Comparison of ENCODE assay signal across 8 cellular contexts in the genomic region with DNA sequence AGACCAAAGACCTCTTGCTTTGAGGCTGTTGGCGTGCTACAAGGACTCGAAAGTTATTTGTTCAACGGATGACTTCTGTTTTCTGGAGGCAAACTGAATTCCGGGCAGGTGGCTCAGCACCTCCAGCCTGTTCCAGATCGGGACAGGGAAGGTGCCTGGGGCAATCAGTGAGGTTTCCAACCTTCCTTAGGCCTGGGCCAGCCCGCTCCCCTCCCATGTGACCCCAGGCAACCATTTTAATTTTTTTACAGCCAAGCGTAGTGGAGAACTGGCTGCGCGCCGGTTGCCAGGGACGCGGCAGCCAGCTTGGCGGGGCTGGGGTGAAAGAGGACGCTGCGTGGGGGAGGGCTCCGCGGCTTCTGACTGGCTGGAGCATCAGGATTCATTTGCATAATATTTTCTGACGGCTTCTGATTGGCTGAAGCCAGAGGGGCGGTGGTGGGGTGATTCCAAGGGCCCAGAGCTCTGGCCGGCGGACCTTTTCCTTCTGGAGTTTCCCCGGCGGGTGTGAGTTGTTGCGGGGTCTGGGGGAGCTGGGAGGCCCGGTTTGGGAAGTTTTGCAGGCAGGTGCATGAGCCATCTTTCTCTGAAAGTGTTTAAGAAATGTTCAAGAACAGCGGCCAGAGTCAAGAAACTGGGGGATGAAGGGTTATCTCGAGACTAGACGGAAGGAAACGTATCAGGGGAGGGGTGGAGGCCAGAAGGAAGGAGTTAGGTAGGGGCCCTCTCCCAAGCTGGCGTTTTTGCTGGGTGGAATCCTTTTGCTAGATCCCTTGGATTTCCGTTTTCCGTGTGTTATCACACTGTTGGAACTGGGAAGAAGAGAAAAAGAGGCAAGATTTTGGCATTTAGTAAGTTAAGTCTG. TPM values are rescaled to one million over a fixed set of nuclear protein-coding genes. Genes with fewer than 3 reads are reported as not detected.
DNase-seq lines count a peak whose midpoint lies in the region; ATAC-seq and TF ChIP-seq lines count a peak whose summit lies in the region.

A gene with protein sequence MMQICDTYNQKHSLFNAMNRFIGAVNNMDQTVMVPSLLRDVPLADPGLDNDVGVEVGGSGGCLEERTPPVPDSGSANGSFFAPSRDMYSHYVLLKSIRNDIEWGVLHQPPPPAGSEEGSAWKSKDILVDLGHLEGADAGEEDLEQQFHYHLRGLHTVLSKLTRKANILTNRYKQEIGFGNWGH (plus strand): TSS at position 479 of the 865 bp plus-strand sequence. CDS start 3,488 bp downstream, outside the sequence.

- TF ChIP-seq CTCF in AG10803 (conservative IDR thresholded peaks at IDR 0.05; ENCODE audit: low read length) (no peak), foreskin fibroblast (IDR thresholded peaks at IDR 0.05; ENCODE audit: low read depth, low read length) (no peak), subcutaneous adipose tissue (IDR thresholded peaks at IDR 0.05; ENCODE audit: low read depth) (no peak)

- H3K9me3 ChIP-seq in SJCRH30 (replicated peaks), result no peaks in the 10 kb centered on the region

- H3K36me3 Mint-ChIP-seq in activated naive CD4-positive, alpha-beta T cell treated with anti-CD3 and anti-CD28 coated beads, Interleukin-2, amount 10 ng/mL, durations not matched to agents 7 days and 5 days, result peaks cover 24% of the 10 kb centered on the region
- peaks cover 4% of the 10 kb centered on the region for H3K36me3 Mint-ChIP-seq in natural killer cell treated with Interleukin-12 subunit alpha and Interleukin-12 subunit beta and Interleukin-15 and Interleukin-18, amount 100 ng/mL, for 72 hours

- no peaks in the 10 kb centered on the region for H3K4me1 ChIP-seq in SJCRH30

- peak within 1 kb of the TSS; percentile 86 for H3K27ac ChIP-seq in SJCRH30

- no peaks in the 10 kb centered on the region for H3K27me3 Mint-ChIP-seq in activated naive CD4-positive, alpha-beta T cell treated with anti-CD3 and anti-CD28 coated beads, Interleukin-2, amount 10 ng/mL, durations not matched to agents 7 days and 5 days
- H3K27me3 Mint-ChIP-seq in natural killer cell treated with Interleukin-12 subunit alpha and Interleukin-12 subunit beta and Interleukin-15 and Interleukin-18, amount 100 ng/mL, for 72 hours, result peaks cover 0 to 17% of the 10 kb centered on the region in 2 donors

- DNase-seq in AG10803 (ENCODE audit: low read depth) (peak; percentile 88), KBM-7 (peak; percentile 98), SJCRH30 (peak; percentile 88 to 90), foreskin fibroblast (peak; percentile 90 to 95)
- DNase-seq in activated naive CD4-positive, alpha-beta T cell treated with anti-CD3 and anti-CD28 coated beads, Interleukin-2, amount 10 ng/mL, durations not matched to agents 7 days and 5 days, result peak; percentile 90
- DNase-seq in natural killer cell treated with Interleukin-12 subunit alpha and Interleukin-12 subunit beta and Interleukin-15 and Interleukin-18, amount 100 ng/mL, for 72 hours (ENCODE audit: low spot score), result peak; percentile 79

- H3K4me3 ChIP-seq in AG10803 (ENCODE audit: low read length) (peak within 1 kb of the TSS; percentile 62), SJCRH30 (peak within 1 kb of the TSS; percentile 80), foreskin fibroblast (ENCODE audit: low read depth in 1 of 2, low read length in 2 of 2) (peak within 1 kb of the TSS; percentile 47 to 77)

- CTCF ChIA-PET in activated naive CD4-positive, alpha-beta T cell treated with anti-CD3 and anti-CD28 coated beads, Interleukin-2, amount 10 ng/mL, durations not matched to agents 7 days and 5 days (lab: Charles Lee), result interaction anchor here (1.3 kb wide), 1 partner anchor 10 kb away, joined by 3 read pairs; no protein-coding TSS in a partner anchor

- H3K4me1 Mint-ChIP-seq in activated naive CD4-positive, alpha-beta T cell treated with anti-CD3 and anti-CD28 coated beads, Interleukin-2, amount 10 ng/mL, durations not matched to agents 7 days and 5 days, result peaks cover 13% of the 10 kb centered on the region
- H3K4me1 Mint-ChIP-seq in natural killer cell treated with Interleukin-12 subunit alpha and Interleukin-12 subunit beta and Interleukin-15 and Interleukin-18, amount 100 ng/mL, for 72 hours (ENCODE audit: low read depth in 2 of 2), result peaks cover 14 to 21% of the 10 kb centered on the region in 2 donors

- H3K9me3 Mint-ChIP-seq in activated naive CD4-positive, alpha-beta T cell treated with anti-CD3 and anti-CD28 coated beads, Interleukin-2, amount 10 ng/mL, durations not matched to agents 7 days and 5 days, result no peaks in the 10 kb centered on the region
- no peaks in the 10 kb centered on the region for H3K9me3 Mint-ChIP-seq in natural killer cell treated with Interleukin-12 subunit alpha and Interleukin-12 subunit beta and Interleukin-15 and Interleukin-18, amount 100 ng/mL, for 72 hours

- peak within 1 kb of the TSS; percentile 92 for H3K27ac Mint-ChIP-seq in activated naive CD4-positive, alpha-beta T cell treated with anti-CD3 and anti-CD28 coated beads, Interleukin-2, amount 10 ng/mL, durations not matched to agents 7 days and 5 days
- peak within 1 kb of the TSS; percentile 74 to 76 for H3K27ac Mint-ChIP-seq in natural killer cell treated with Interleukin-12 subunit alpha and Interleukin-12 subunit beta and Interleukin-15 and Interleukin-18, amount 100 ng/mL, for 72 hours

- in situ Hi-C loops in KBM-7 (cut with MboI; ENCODE audit: low pct_unique_long_range_greater_than_20kb, low sequenced_read_pairs), result loop anchor here (25.0 kb wide), 1 partner anchor 186 kb away; no protein-coding TSS in a partner anchor

- no peaks in the 10 kb centered on the region for H3K27me3 ChIP-seq in SJCRH30

- peak; percentile 35 for ATAC-seq in GM19463 (IDR thresholded peaks at IDR 0.05; ENCODE audit: unreplicated experiment)
- ATAC-seq in natural killer cell treated with Interleukin-12 subunit alpha and Interleukin-12 subunit beta and Interleukin-15 and Interleukin-18, amount 100 ng/mL, for 72 hours, result peak; percentile 75 to 83

- peaks cover 8% of the 10 kb centered on the region for H3K36me3 ChIP-seq in SJCRH30

- peak within 1 kb of the TSS; percentile 91 for H3K4me3 Mint-ChIP-seq in activated naive CD4-positive, alpha-beta T cell treated with anti-CD3 and anti-CD28 coated beads, Interleukin-2, amount 10 ng/mL, durations not matched to agents 7 days and 5 days
- peak within 1 kb of the TSS; percentile 97 for H3K4me3 Mint-ChIP-seq in natural killer cell treated with Interleukin-12 subunit alpha and Interleukin-12 subunit beta and Interleukin-15 and Interleukin-18, amount 100 ng/mL, for 72 hours

RNA-seq across cellular contexts. Expression of the gene that starts here (rescaled TPM):
- total RNA-seq in SJCRH30 (2014; rRNA removed; shearing (Covaris generic)), result 46.8 and 46.9 TPM in 2 replicates
- 10 to 100 TPM; 24.5 to 34.7 TPM for total RNA-seq in natural killer cell treated with Interleukin-12 subunit alpha and Interleukin-12 subunit beta and Interleukin-15 and Interleukin-18, amount 100 ng/mL, for 72 hours
- 10 to 100 TPM; 30.0 to 57.9 (median 48.2) TPM for total RNA-seq in subcutaneous adipose tissue

Comparison
In these comparisons a context has a peak if more than half of its experiments do, and no peak if none do; other contexts are left out.
1. Peak in every context shown above with its lines: DNase-seq, ATAC-seq, H3K4me3 ChIP-seq and H3K27ac ChIP-seq.